Comparison of ENCODE assay signal across 12 cellular contexts in the genomic region with DNA sequence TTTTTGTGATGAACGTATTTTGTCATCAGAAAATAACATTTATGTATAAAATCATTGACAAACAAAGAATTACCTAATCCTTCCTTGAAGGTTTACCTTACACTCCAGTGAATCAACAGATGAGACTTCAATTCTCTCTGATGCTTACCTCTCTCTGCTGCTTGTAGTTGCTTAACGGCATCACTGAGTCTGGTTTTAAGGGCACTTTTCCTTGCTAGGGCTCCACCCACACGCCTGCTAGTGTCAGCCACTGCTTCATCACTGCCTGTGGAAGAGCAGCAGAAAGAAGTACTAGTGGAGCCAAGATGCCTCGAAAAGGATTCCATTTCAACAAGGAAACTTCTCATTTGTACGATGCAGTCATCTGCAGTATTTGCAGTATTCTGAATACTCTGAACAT.
DNase-seq lines count a peak whose midpoint lies in the region; ATAC-seq and TF ChIP-seq lines count a peak whose summit lies in the region.
"Had no signal": no experiment of that assay in that cellular context is flagged by ENCODE, and none has a peak within 500 bp of the region (broad histone marks: within the 10 kb centered on the region; RNA-seq: fewer than 3 reads in every experiment).

No MANE protein-coding gene starts in this region.

- no peak for TF ChIP-seq POLR2A in upper lobe of left lung (IDR thresholded peaks at IDR 0.05)

- no peak overlapping the region for H3K4me3 ChIP-seq in right cardiac atrium (ENCODE audit: low read length)
- no peak overlapping the region for H3K4me3 ChIP-seq in upper lobe of left lung

- no peak for TF ChIP-seq CTCF in upper lobe of left lung (IDR thresholded peaks at IDR 0.05)

- WGBS in right cardiac atrium, result 63% methylated on average over 5 of the region's 5 CpGs
- WGBS in upper lobe of left lung, 2 donors, result 64 to 65% methylated on average over 5 of the region's 5 CpGs

- H3K27me3 ChIP-seq in right cardiac atrium (ENCODE audit: control insufficient read depth, insufficient read depth), result no peaks in the 10 kb centered on the region
- H3K27me3 ChIP-seq in upper lobe of left lung, result no peaks in the 10 kb centered on the region

- intact Hi-C loops in right cardiac atrium (cut with DNase I), result no loop called here

- H3K9me3 ChIP-seq in right cardiac atrium (ENCODE audit: control insufficient read depth, low read length) (no peaks in the 10 kb centered on the region), upper lobe of left lung (no peaks in the 10 kb centered on the region)

- DNase-seq in NCI-H748 (lab: John Stamatoyannopoulos, UW; ENCODE audit: unreplicated experiment), result peak; percentile 12
- DNase-seq in NCI-H748 treated with DMSO at 0.1 percent for 48 hours (lab: John Stamatoyannopoulos, UW), result no peak
- peak; percentile 27 for DNase-seq in amniotic epithelial cell (ENCODE audit: low read depth)
- DNase-seq in right cardiac atrium, result peak in 1 of 3 donors; percentile 47
- DNase-seq in upper lobe of left lung, result no peak
- no peak for DNase-seq in 8988T
- no peak for DNase-seq in Kasumi-1 (lab: John Stamatoyannopoulos, UW)
- DNase-seq: central memory CD4-positive, alpha-beta T cell; MM.1S; stimulated activated naive CD4-positive, alpha-beta T cell; T1000 had no signal

- peaks cover 1% of the 10 kb centered on the region for H3K4me1 ChIP-seq in right cardiac atrium (ENCODE audit: control insufficient read depth, insufficient read depth, low read length)
- H3K4me1 ChIP-seq in upper lobe of left lung, result peaks cover 0 to 2% (median under 1%) of the 10 kb centered on the region in 4 donors

- no peak for TF ChIP-seq EP300 in upper lobe of left lung (IDR thresholded peaks at IDR 0.05)

- ATAC-seq in right cardiac atrium (peak; percentile 45 to 67), upper lobe of left lung (ENCODE audit: low FRiP score in 2 of 2) (peak in 1 of 2 donors; percentile 64), GM19395 (IDR thresholded peaks at IDR 0.05; ENCODE audit: unreplicated experiment) (no peak)

- H3K27ac ChIP-seq in right cardiac atrium (ENCODE audit: low read length), result peak overlapping the region; percentile 67
- H3K27ac ChIP-seq in upper lobe of left lung, result peak overlapping the region; percentile 19 to 50 (median 36)

- peaks cover 0 to 24% (median 0%) of the 10 kb centered on the region in 4 donors for H3K36me3 ChIP-seq in upper lobe of left lung

Comparison
In these comparisons a context has a peak if more than half of its experiments do, and no peak if none do; other contexts are left out.
1. DNase-seq: peak in NCI-H748 (single experiment) and amniotic epithelial cell (single experiment); none in NCI-H748 treated with DMSO at 0.1 percent for 48 hours (single experiment), upper lobe of left lung (0 of 2), 8988T (single experiment) and Kasumi-1 (0 of 2).